ENCODE assay signal across 19 cellular contexts in genomic region chr7:36939816-36940215, GRCh38.
"Had no signal": no experiment of that assay in that cellular context is flagged by ENCODE, and none has a peak within 500 bp of the region (broad histone marks: within the 10 kb centered on the region; RNA-seq: fewer than 3 reads in every experiment).

No MANE protein-coding gene starts in this region.

- H3K27me3 ChIP-seq: cardiac muscle cell, dorsolateral prefrontal cortex, foreskin keratinocyte, tibial artery had no signal

- DNase-seq: activated CD4-positive, alpha-beta T cell treated with anti-CD3 and anti-CD28 coated beads, Interleukin-2, amount 50 U/mL, for 1 hour; activated naive CD8-positive, alpha-beta T cell treated with anti-CD3 and anti-CD28 coated beads for 36 hours; activated T-cell treated with anti-CD3 and anti-CD28 coated beads, Interleukin-2, amount 50 U/mL, for 72 hours; amygdala; dorsolateral prefrontal cortex; endodermal cell; foreskin keratinocyte; hypothalamus; islet precursor cell; occipital lobe; posterior cingulate gyrus; stimulated activated CD4-positive, alpha-beta T cell treated with anti-CD3 and anti-CD28 coated beads, Interleukin-12 subunit alpha, Interleukin-12 subunit beta, amount 100 ng/mL, for 4 hours; stimulated activated CD4-positive, alpha-beta T cell treated with anti-CD3 and anti-CD28 coated beads, Interleukin-1b, Interleukin-23, amount 100 ng/mL, for 48 hours; stimulated activated naive CD4-positive, alpha-beta T cell treated with Interleukin-2 at 50 U/mL for 16 hours; substantia nigra; tibial artery had no signal

- H3K4me3 ChIP-seq: cardiac muscle cell, dorsolateral prefrontal cortex, tibial artery had no signal

- H3K4me1 ChIP-seq: foreskin keratinocyte, tibial artery had no signal

- ATAC-seq: activated CD4-positive, CD25-positive, alpha-beta regulatory T cell treated with anti-CD3 and anti-CD28 coated beads, Interleukin-2, amount 50 U/mL, for 24 hours; activated T-cell treated with anti-CD3 and anti-CD28 coated beads, Interleukin-2, amount 50 U/mL, for 72 hours; foreskin keratinocyte had no signal

- H3K27ac ChIP-seq: cardiac muscle cell, epithelial cell of prostate, foreskin keratinocyte, tibial artery had no signal

- H3K36me3 ChIP-seq: cardiac muscle cell had no signal
